Comparison of ENCODE assay signal across 8 cellular contexts in genomic region chr12:6278439-6279255, GRCh38. TPM values are rescaled to one million over a fixed set of nuclear protein-coding genes. Genes with fewer than 3 reads are reported as not detected.
DNase-seq lines count a peak whose midpoint lies in the region; ATAC-seq, FAIRE-seq and TF ChIP-seq lines count a peak whose summit lies in the region.

No MANE protein-coding gene starts in this region.

- H3K27ac ChIP-seq in 22Rv1: peak overlapping the region; percentile 100
- peak overlapping the region; percentile 95 for H3K27ac ChIP-seq in lower lobe of right lung

- CTCF ChIA-PET in activated CD4-positive, alpha-beta memory T cell treated with anti-CD3 and anti-CD28 coated beads, Interleukin-2, amount 10 ng/mL, durations not matched to agents 7 days and 5 days (lab: Charles Lee): interaction anchor here (0.6 to 4.7 kb wide), 25 partner anchors 9 to 291 kb away, joined by 3 to 92 read pairs (median 3); no protein-coding TSS in a partner anchor

- no peaks in the 10 kb centered on the region for H3K9me3 Mint-ChIP-seq in activated CD4-positive, alpha-beta memory T cell treated with anti-CD3 and anti-CD28 coated beads, Interleukin-2, amount 10 ng/mL, durations not matched to agents 7 days and 5 days

- peak; percentile 92 for FAIRE-seq in GM12892 (lab: Jason Lieb, UNC)

- peak overlapping the region; percentile 75 for H3K4me3 Mint-ChIP-seq in activated CD4-positive, alpha-beta memory T cell treated with anti-CD3 and anti-CD28 coated beads, Interleukin-2, amount 10 ng/mL, durations not matched to agents 7 days and 5 days

- no peak for TF ChIP-seq POLR2A in GM12892 (IDR thresholded peaks at IDR 0.05; ENCODE audit: low read depth, low read length)

- POLR2A ChIA-PET in activated CD4-positive, alpha-beta memory T cell treated with anti-CD3 and anti-CD28 coated beads, Interleukin-2, amount 10 ng/mL, durations not matched to agents 7 days and 5 days (lab: Charles Lee): interaction anchor here (0.8 to 1.0 kb wide), 4 partner anchors 78 to 214 kb away, joined by 3 to 4 read pairs (median 4); partner anchors contain the start of genes CD9 and MRPL51

- H3K9me3 ChIP-seq in lower lobe of right lung: no peaks in the 10 kb centered on the region

- H3K27ac Mint-ChIP-seq in activated CD4-positive, alpha-beta memory T cell treated with anti-CD3 and anti-CD28 coated beads, Interleukin-2, amount 10 ng/mL, durations not matched to agents 7 days and 5 days: no peak overlapping the region

- H3K4me3 ChIP-seq in lower lobe of right lung: peak overlapping the region; percentile 54

- H3K27me3 ChIP-seq in lower lobe of right lung (ENCODE audit: low read depth): no peaks in the 10 kb centered on the region

- peaks cover 48% of the 10 kb centered on the region for H3K4me1 ChIP-seq in lower lobe of right lung

- DNase-seq in GM12892 (ENCODE audit: insufficient read length) (peak; percentile 90), NCI-H2227 treated with DMSO at 0.1 percent for 48 hours (lab: John Stamatoyannopoulos, UW) (peak; percentile 36), ecto neural progenitor cell (ENCODE audit: low spot score) (peak; percentile 94), lower lobe of right lung (peak; percentile 92)
- DNase-seq in activated CD4-positive, alpha-beta memory T cell treated with anti-CD3 and anti-CD28 coated beads, Interleukin-2, amount 10 ng/mL, durations not matched to agents 7 days and 5 days: peak; percentile 87
- peak; percentile 76 to 78 for DNase-seq in stimulated activated CD4-positive, alpha-beta T cell treated with anti-CD3 and anti-CD28 coated beads, Interleukin-4, amount 100 ng/mL, for 48 hours (ENCODE audit: low read depth in 2 of 2)

- peaks cover 44% of the 10 kb centered on the region for H3K27me3 Mint-ChIP-seq in activated CD4-positive, alpha-beta memory T cell treated with anti-CD3 and anti-CD28 coated beads, Interleukin-2, amount 10 ng/mL, durations not matched to agents 7 days and 5 days

- H3K36me3 Mint-ChIP-seq in activated CD4-positive, alpha-beta memory T cell treated with anti-CD3 and anti-CD28 coated beads, Interleukin-2, amount 10 ng/mL, durations not matched to agents 7 days and 5 days (ENCODE audit: low read depth): no peaks in the 10 kb centered on the region

- ATAC-seq in HG02973 (IDR thresholded peaks at IDR 0.05; ENCODE audit: unreplicated experiment): peak; percentile 71
- peak; percentile 92 to 94 for ATAC-seq in lower lobe of right lung

- TF ChIP-seq CTCF in 22Rv1 (IDR thresholded peaks at IDR 0.05): peak; percentile 100
- TF ChIP-seq CTCF in lower lobe of right lung (IDR thresholded peaks at IDR 0.05): peak; percentile 91

- intact Hi-C loops in lower lobe of right lung (cut with DNase I): no loop called here

- peaks cover 6% of the 10 kb centered on the region for H3K4me1 Mint-ChIP-seq in activated CD4-positive, alpha-beta memory T cell treated with anti-CD3 and anti-CD28 coated beads, Interleukin-2, amount 10 ng/mL, durations not matched to agents 7 days and 5 days

- no peaks in the 10 kb centered on the region for H3K36me3 ChIP-seq in lower lobe of right lung

RNA-seq across cellular contexts. Expression of gene PLEKHG6, which starts 31.8 kb away (rescaled TPM):
- polyA plus RNA-seq in GM12892 (2012; ENCODE audit: missing spikeins): 2.2 TPM
- not detected for total RNA-seq in activated CD4-positive, alpha-beta memory T cell treated with anti-CD3 and anti-CD28 coated beads, Interleukin-2, amount 10 ng/mL, durations not matched to agents 7 days and 5 days
- total RNA-seq in lower lobe of right lung: 2.9 TPM

Comparison
In these comparisons a context has a peak if more than half of its experiments do, and no peak if none do; other contexts are left out.
1. Peak in every context shown above with its lines: DNase-seq, ATAC-seq, H3K4me3 ChIP-seq and H3K27ac ChIP-seq.
2. DNase-seq: peak in every context shown above with its lines; median percentile 94 in ecto neural progenitor cell; 92 in lower lobe of right lung; 90 in GM12892; 87 in activated CD4-positive, alpha-beta memory T cell treated with anti-CD3 and anti-CD28 coated beads, Interleukin-2, amount 10 ng/mL, durations not matched to agents 7 days and 5 days; 77 in stimulated activated CD4-positive, alpha-beta T cell treated with anti-CD3 and anti-CD28 coated beads, Interleukin-4, amount 100 ng/mL, for 48 hours; 36 in NCI-H2227 treated with DMSO at 0.1 percent for 48 hours.